In genomic region chr9:90449213-90449925, GRCh38 we compare ENCODE assay signal across 14 cellular contexts.
"Had no signal": no experiment of that assay in that cellular context is flagged by ENCODE, and none has a peak within 500 bp of the region (broad histone marks: within the 10 kb centered on the region; RNA-seq: fewer than 3 reads in every experiment).

No MANE protein-coding gene starts in this region.

- H3K27ac ChIP-seq: ascending aorta, dorsolateral prefrontal cortex, gastrocnemius medialis, left ventricle myocardium inferior, neutrophil, thyroid gland had no signal

- H3K36me3 ChIP-seq: ascending aorta, gastrocnemius medialis, left ventricle myocardium inferior, neutrophil, thyroid gland had no signal

- DNase-seq: activated CD4-positive, alpha-beta T cell treated with anti-CD3 and anti-CD28 coated beads, Interleukin-2, amount 10 ng/mL, durations not matched to agents 7 days and 5 days; activated CD8-positive, alpha-beta memory T cell treated with anti-CD3 and anti-CD28 coated beads for 24 hours; activated naive CD4-positive, alpha-beta T cell; dorsolateral prefrontal cortex; endodermal cell; gastrocnemius medialis; islet precursor cell; left ventricle myocardium inferior; naive thymus-derived CD8-positive, alpha-beta T cell; stimulated activated CD4-positive, alpha-beta T cell treated with anti-CD3 and anti-CD28 coated beads, Interleukin-2, amount 100 ng/mL, for 48 hours; stimulated activated naive B cell treated with anti-CD40 and anti-IgM and Interleukin-4, amounts not matched to agents 10 μg/mL and 1 μg/mL and 100 μg/mL, for 72 hours; thyroid gland had no signal

- H3K9me3 ChIP-seq: ascending aorta, gastrocnemius medialis, neutrophil, thyroid gland had no signal

- H3K4me3 ChIP-seq: ascending aorta, dorsolateral prefrontal cortex, gastrocnemius medialis, left ventricle myocardium inferior, thyroid gland had no signal

- ATAC-seq: gastrocnemius medialis; naive thymus-derived CD8-positive, alpha-beta T cell; stimulated activated naive B cell treated with anti-CD40 and anti-IgM and Interleukin-4, amounts not matched to agents 10 μg/mL and 1 μg/mL and 100 μg/mL, for 72 hours had no signal

- H3K4me1 ChIP-seq: ascending aorta, gastrocnemius medialis, left ventricle myocardium inferior, thyroid gland had no signal
